11 cellular contexts compared by ENCODE assay signal in genomic region chr6:7672066-7673062, GRCh38. TPM values are rescaled to one million over a fixed set of nuclear protein-coding genes. Genes with fewer than 3 reads are reported as not detected.
DNase-seq lines count a peak whose midpoint lies in the region; TF ChIP-seq lines count a peak whose summit lies in the region.
"Had no signal": no experiment of that assay in that cellular context is flagged by ENCODE, and none has a peak within 500 bp of the region (broad histone marks: within the 10 kb centered on the region; RNA-seq: fewer than 3 reads in every experiment).

No MANE protein-coding gene starts in this region.

- H3K27ac ChIP-seq in RWPE1 (peak overlapping the region; percentile 70), neuronal stem cell (replicated peaks; ENCODE audit: low read length) (no peak overlapping the region)
- H3K27ac ChIP-seq: uterus had no signal

- peak overlapping the region; percentile 35 for H3K4me2 ChIP-seq in neuronal stem cell (ENCODE audit: insufficient read depth, low read length, poor library complexity, severe bottlenecking)

- no peaks in the 10 kb centered on the region for H3K4me1 ChIP-seq in neuronal stem cell (ENCODE audit: control insufficient read depth in 2 of 2, insufficient read depth in 1 of 2, low read depth in 1 of 2, low read length in 2 of 2)
- H3K4me1 ChIP-seq: uterus had no signal

- peak overlapping the region; percentile 20 for H3K18ac ChIP-seq in neuronal stem cell (ENCODE audit: low read length)

- H2BK5ac ChIP-seq in neuronal stem cell (ENCODE audit: low read length), result no peak overlapping the region

- H3K4ac ChIP-seq in neuronal stem cell (ENCODE audit: low read length), result no peak overlapping the region

- WGBS in neuronal stem cell (ENCODE audit: extremely low coverage in 2 of 2, insufficient read length in 2 of 2, insufficient replicate concordance in 1 of 2), 2 donors, result no CpG with 5 or more reads among the region's 20 CpGs

- no peak overlapping the region for H2BK15ac ChIP-seq in neuronal stem cell (ENCODE audit: low read length)

- POLR2A ChIA-PET in RWPE1 (lab: Yijun Ruan, JAX; ENCODE audit: low non-redundant PET), result no interaction called here

- H4K8ac ChIP-seq in neuronal stem cell (ENCODE audit: low read depth, low read length), result no peak overlapping the region

- no peak overlapping the region for H3K14ac ChIP-seq in neuronal stem cell (ENCODE audit: low read length)

- H3K27me3 ChIP-seq in neuronal stem cell (ENCODE audit: control insufficient read depth in 3 of 3, insufficient read depth in 3 of 3, low read depth in 1 of 3, low read length in 3 of 3), result peaks cover 0 to 46% (median 0%) of the 10 kb centered on the region in 3 experiments
- H3K27me3 ChIP-seq: uterus had no signal

- CTCF ChIA-PET in RWPE1 (lab: Yijun Ruan, JAX), result interaction anchor here (1.1 kb wide), 1 partner anchor 51 kb away, joined by 3 read pairs; no protein-coding TSS in a partner anchor

- TF ChIP-seq CTCF in AG09309 (IDR thresholded peaks at IDR 0.05; ENCODE audit: control insufficient read depth, insufficient read depth, low read depth, low read length, missing control alignments) (no peak), RWPE1 (conservative IDR thresholded peaks at IDR 0.05; ENCODE audit: low read depth) (no peak)

- DNase-seq in AG09309 (ENCODE audit: low read depth) (no peak), RWPE1 (ENCODE audit: low spot score) (no peak), fibroblast of gingiva (ENCODE audit: low read depth) (peak; percentile 5), neuronal stem cell (ENCODE audit: low spot score) (no peak), NOMO-1 (lab: John Stamatoyannopoulos, UW; ENCODE audit: unreplicated experiment in 2 of 2) (no peak), glomerular visceral epithelial cell (ENCODE audit: extremely low spot score) (no peak), NCI-H187 treated with DMSO at 0.1 percent for 48 hours (lab: John Stamatoyannopoulos, UW) (no peak)
- no peak for DNase-seq in stimulated activated CD4-positive, alpha-beta T cell treated with anti-CD3 and anti-CD28 coated beads, Interleukin-4, amount 100 ng/mL, for 24 hours
- DNase-seq: activated naive CD8-positive, alpha-beta T cell treated with anti-CD3 and anti-CD28 coated beads for 36 hours; hippocampal formation had no signal

- H3K9me3 ChIP-seq in neuronal stem cell (replicated peaks in 1 of 2; ENCODE audit: control insufficient read depth in 2 of 2, insufficient read depth in 1 of 2, low read depth in 1 of 2, low read length in 2 of 2), result peaks cover 0 to 1% of the 10 kb centered on the region in 2 donors
- H3K9me3 ChIP-seq: uterus had no signal

- H2BK120ac ChIP-seq in neuronal stem cell (ENCODE audit: low read depth, low read length), result no peak overlapping the region

- H3K4me3 ChIP-seq in AG09309 (ENCODE audit: control insufficient read depth, low read depth, low read length), result peak overlapping the region; percentile 40
- no peak overlapping the region for H3K4me3 ChIP-seq in neuronal stem cell (ENCODE audit: low read length in 2 of 2)
- H3K4me3 ChIP-seq: uterus had no signal

- no peak overlapping the region for H2BK12ac ChIP-seq in neuronal stem cell (ENCODE audit: low read length)

- no peak overlapping the region for H2AK5ac ChIP-seq in neuronal stem cell (ENCODE audit: low read depth, low read length)

- no peaks in the 10 kb centered on the region for H3K36me3 ChIP-seq in neuronal stem cell (replicated peaks in 1 of 2; ENCODE audit: control insufficient read depth in 2 of 2, insufficient read depth in 2 of 2, low read length in 2 of 2)
- H3K36me3 ChIP-seq: uterus had no signal

- no peak overlapping the region for H3K23ac ChIP-seq in neuronal stem cell (ENCODE audit: low read depth, low read length, poor library complexity)

- H4K91ac ChIP-seq in neuronal stem cell (ENCODE audit: low read depth, low read length, poor library complexity), result no peak overlapping the region

- no peak overlapping the region for H3K9ac ChIP-seq in neuronal stem cell (ENCODE audit: low read depth, low read length, poor library complexity)

- no peaks in the 10 kb centered on the region for H3K79me1 ChIP-seq in neuronal stem cell (ENCODE audit: low read depth, low read length)

- peak overlapping the region; percentile 18 for H2AFZ ChIP-seq in neuronal stem cell (ENCODE audit: low read length)

RNA-seq across cellular contexts. Expression of gene BMP6, which starts 53.5 kb away (rescaled TPM):
- polyA plus RNA-seq in neuronal stem cell (2013, experiment 1 of 2), result 0.59 TPM
- 0.66 TPM for polyA plus RNA-seq in neuronal stem cell (2013, experiment 2 of 2)
